In the genomic region with DNA sequence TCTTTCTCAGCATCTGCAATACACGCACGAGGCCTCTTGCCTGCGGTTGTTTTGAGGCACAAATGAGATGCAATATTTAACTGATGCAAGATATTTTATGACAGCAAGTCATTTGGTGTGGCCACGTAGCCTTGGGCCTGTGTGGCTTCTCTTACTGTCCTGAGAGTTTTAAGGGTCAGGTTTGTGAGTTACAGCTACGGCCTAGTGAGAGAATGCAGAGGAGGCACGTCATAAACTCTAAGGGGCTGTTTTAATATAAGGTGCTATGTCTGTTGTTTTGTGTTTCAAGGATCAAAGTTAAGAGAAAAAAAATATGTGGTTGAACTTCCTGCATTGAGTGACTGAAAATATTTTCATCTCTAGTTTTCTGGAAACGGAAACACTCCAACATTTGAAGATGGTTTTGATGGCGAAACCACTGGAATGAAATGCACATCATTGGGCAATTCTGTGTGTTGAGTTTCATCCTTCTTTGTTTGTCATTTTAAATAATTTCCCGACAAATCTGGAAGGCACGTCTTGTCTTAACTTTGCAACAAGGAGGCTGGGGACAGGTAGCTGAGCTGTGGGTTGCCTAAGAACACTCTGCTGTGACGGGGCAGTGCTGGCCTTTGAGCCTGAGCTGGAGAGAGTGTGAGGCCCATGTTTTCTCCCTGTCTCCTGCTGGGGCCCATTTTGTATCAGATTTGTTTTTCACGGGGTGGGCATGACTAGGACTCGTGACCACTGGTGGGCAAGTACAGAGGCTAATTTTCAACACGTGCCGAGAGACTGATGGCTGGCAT, we compare ENCODE assay signal across 15 cellular contexts. TPM values are rescaled to one million over a fixed set of nuclear protein-coding genes. Genes with fewer than 3 reads are reported as not detected.
DNase-seq lines count a peak whose midpoint lies in the region; ATAC-seq and TF ChIP-seq lines count a peak whose summit lies in the region.
"Had no signal": no experiment of that assay in that cellular context is flagged by ENCODE, and none has a peak within 500 bp of the region (broad histone marks: within the 10 kb centered on the region; RNA-seq: fewer than 3 reads in every experiment).

No MANE protein-coding gene starts in this region.

- peaks cover 61% of the 10 kb centered on the region for H3K4me1 ChIP-seq in CD4-positive, alpha-beta memory T cell (ENCODE audit: insufficient read depth, low read length)
- peaks cover 2% of the 10 kb centered on the region for H3K4me1 ChIP-seq in ovary (ENCODE audit: insufficient read depth)
- peaks cover 0 to 12% (median 9%) of the 10 kb centered on the region in 4 donors for H3K4me1 ChIP-seq in tibial artery
- H3K4me1 ChIP-seq: BE2C had no signal

- TF ChIP-seq EP300 in ovary (IDR thresholded peaks at IDR 0.05): no peak

- H3K4me1 Mint-ChIP-seq in CD4-positive, alpha-beta memory T cell: peaks cover 42 to 69% (median 57%) of the 10 kb centered on the region in 4 donors
- H3K4me1 Mint-ChIP-seq in activated naive CD4-positive, alpha-beta T cell treated with anti-CD3 and anti-CD28 coated beads, Interleukin-2, amount 50 U/mL, for 24 hours: peaks cover 85% of the 10 kb centered on the region

- no peaks in the 10 kb centered on the region for H3K36me3 Mint-ChIP-seq in CD4-positive, alpha-beta memory T cell
- no peaks in the 10 kb centered on the region for H3K36me3 Mint-ChIP-seq in activated naive CD4-positive, alpha-beta T cell treated with anti-CD3 and anti-CD28 coated beads, Interleukin-2, amount 50 U/mL, for 24 hours

- peak overlapping the region; percentile 56 for H3K27ac ChIP-seq in CD4-positive, alpha-beta memory T cell (ENCODE audit: low read depth, low read length)
- H3K27ac ChIP-seq in ovary (no peak overlapping the region), tibial artery (no peak overlapping the region)
- H3K27ac ChIP-seq: stomach had no signal

- intact Hi-C loops in CD4-positive, alpha-beta memory T cell (cut with micrococcal nuclease): loop anchor here (2.0 kb wide), 1 partner anchor 48 kb away; no protein-coding TSS in a partner anchor
- intact Hi-C loops in ovary (cut with DNase I) (no loop called here), tibial artery (cut with DNase I; ENCODE audit: low total_unique reads) (no loop called here)

- H3K27ac Mint-ChIP-seq in CD4-positive, alpha-beta memory T cell: peak overlapping the region; percentile 92 to 97 (median 96)
- peak overlapping the region; percentile 95 for H3K27ac Mint-ChIP-seq in activated naive CD4-positive, alpha-beta T cell treated with anti-CD3 and anti-CD28 coated beads, Interleukin-2, amount 50 U/mL, for 24 hours

- no peaks in the 10 kb centered on the region for H3K36me3 ChIP-seq in CD4-positive, alpha-beta memory T cell (ENCODE audit: insufficient read depth, low read length)
- H3K36me3 ChIP-seq in ovary: no peaks in the 10 kb centered on the region
- no peaks in the 10 kb centered on the region for H3K36me3 ChIP-seq in tibial artery
- H3K36me3 ChIP-seq: BE2C, stomach had no signal

- DNase-seq in CD4-positive, alpha-beta memory T cell: peak in 4 of 5 donors; percentile 58 to 70 (median 65)
- peak; percentile 68 to 85 for DNase-seq in NOMO-1 (lab: John Stamatoyannopoulos, UW; ENCODE audit: unreplicated experiment in 2 of 2)
- peak; percentile 65 for DNase-seq in iris pigment epithelial cell (ENCODE audit: low read depth)
- DNase-seq in ovary: no peak
- DNase-seq in tibial artery: no peak
- DNase-seq: BE2C; head of caudate nucleus; NCI-H526 treated with DMSO at 0.1 percent for 48 hours; right cardiac atrium; stimulated activated CD4-positive, alpha-beta T cell treated with anti-CD3 and anti-CD28 coated beads, Interleukin-4, amount 100 ng/mL, for 4 hours; stomach had no signal

- POLR2A ChIA-PET in CD4-positive, alpha-beta memory T cell (lab: Charles Lee; ENCODE audit: partially characterized antibody): interaction anchor here (0.8 to 1.7 kb wide), 3 partner anchors 30 to 63 kb away, joined by 3 to 4 read pairs (median 4); no protein-coding TSS in a partner anchor

- no peaks in the 10 kb centered on the region for H3K27me3 Mint-ChIP-seq in CD4-positive, alpha-beta memory T cell
- no peaks in the 10 kb centered on the region for H3K27me3 Mint-ChIP-seq in activated naive CD4-positive, alpha-beta T cell treated with anti-CD3 and anti-CD28 coated beads, Interleukin-2, amount 50 U/mL, for 24 hours

- TF ChIP-seq POLR2A in ovary (IDR thresholded peaks at IDR 0.05): no peak

- ATAC-seq in HG03175 (IDR thresholded peaks at IDR 0.05; ENCODE audit: unreplicated experiment) (no peak), GM21526 (IDR thresholded peaks at IDR 0.05; ENCODE audit: low FRiP score, unreplicated experiment) (no peak)
- ATAC-seq: right cardiac atrium had no signal

- no peaks in the 10 kb centered on the region for H3K9me3 ChIP-seq in CD4-positive, alpha-beta memory T cell (ENCODE audit: control insufficient read depth in 1 of 2, low read length in 2 of 2)
- H3K9me3 ChIP-seq in ovary: no peaks in the 10 kb centered on the region
- H3K9me3 ChIP-seq in tibial artery: no peaks in the 10 kb centered on the region
- H3K9me3 ChIP-seq: BE2C, stomach had no signal

- H3K4me3 ChIP-seq in CD4-positive, alpha-beta memory T cell (ENCODE audit: low read length in 2 of 2): no peak overlapping the region
- no peak overlapping the region for H3K4me3 ChIP-seq in ovary
- no peak overlapping the region for H3K4me3 ChIP-seq in tibial artery
- H3K4me3 ChIP-seq: stomach had no signal

- peak overlapping the region; percentile 60 to 87 (median 75) for H3K4me3 Mint-ChIP-seq in CD4-positive, alpha-beta memory T cell
- H3K4me3 Mint-ChIP-seq in activated naive CD4-positive, alpha-beta T cell treated with anti-CD3 and anti-CD28 coated beads, Interleukin-2, amount 50 U/mL, for 24 hours: peak overlapping the region; percentile 42

- TF ChIP-seq CTCF in ovary (IDR thresholded peaks at IDR 0.05): no peak
- no peak for TF ChIP-seq CTCF in tibial artery (IDR thresholded peaks at IDR 0.05)

- CTCF ChIA-PET in CD4-positive, alpha-beta memory T cell (lab: Charles Lee; ENCODE audit: partially characterized antibody): interaction anchor here (1.1 to 2.0 kb wide), 5 partner anchors 45 to 200 kb away, joined by 3 to 4 read pairs (median 4); no protein-coding TSS in a partner anchor

- no peaks in the 10 kb centered on the region for H3K27me3 ChIP-seq in CD4-positive, alpha-beta memory T cell (ENCODE audit: insufficient read depth, low read length)
- H3K27me3 ChIP-seq in ovary: no peaks in the 10 kb centered on the region
- peaks cover 0 to 18% of the 10 kb centered on the region in 2 donors for H3K27me3 ChIP-seq in tibial artery
- H3K27me3 ChIP-seq: BE2C had no signal

- WGBS in ovary, 3 donors: 86 to 88% (median 88%) methylated on average over 15 of the region's 15 CpGs

- H3K9me3 Mint-ChIP-seq in CD4-positive, alpha-beta memory T cell: peaks cover 0 to 2% (median 0%) of the 10 kb centered on the region in 8 donors
- H3K9me3 Mint-ChIP-seq in activated naive CD4-positive, alpha-beta T cell treated with anti-CD3 and anti-CD28 coated beads, Interleukin-2, amount 50 U/mL, for 24 hours: no peaks in the 10 kb centered on the region

RNA-seq across cellular contexts. Expression of a gene that starts 5.1 kb away (rescaled TPM):
- total RNA-seq in CD4-positive, alpha-beta memory T cell: 10 to 100 TPM; 52.4 to 57.3 TPM
- polyA plus RNA-seq in CD4-positive, alpha-beta memory T cell: 10 to 100 TPM; 11.1 to 28.4 TPM
- 1 to 10 TPM in 5 of 7 donors, under 1 TPM in 2; 0.53 to 3.1 (median 1.1) TPM for total RNA-seq in ovary
- 1 to 10 TPM; 1.4 to 1.9 TPM for polyA plus RNA-seq in ovary
- total RNA-seq: myocyte had no signal

RNA-seq across cellular contexts. Expression of a gene that starts 42.5 kb away (rescaled TPM):
- not detected for total RNA-seq in CD4-positive, alpha-beta memory T cell
- not detected for polyA plus RNA-seq in CD4-positive, alpha-beta memory T cell
- not detected for total RNA-seq in ovary
- polyA plus RNA-seq in ovary: not detected
- total RNA-seq: myocyte, right cardiac atrium, stomach had no signal
- polyA plus RNA-seq: right cardiac atrium, stomach had no signal

Comparison
In these comparisons a context has a peak if more than half of its experiments do, and no peak if none do; other contexts are left out.
1. DNase-seq: peak in CD4-positive, alpha-beta memory T cell (4 of 5), NOMO-1 (2 of 2) and iris pigment epithelial cell (single experiment); none in ovary (0 of 5) and tibial artery (0 of 2).
2. RNA of a gene that starts 5.1 kb away (total RNA-seq): 52.4 to 57.3 TPM in CD4-positive, alpha-beta memory T cell; 0.53 to 3.1 TPM in ovary; every median in the first group is over 10 times any median in the second.